ENCODE assay signal across 9 cellular contexts in genomic region chr1:173190101-173190895, GRCh38. TPM values are rescaled to one million over a fixed set of nuclear protein-coding genes. Genes with fewer than 3 reads are reported as not detected.
A peak's percentile ranks its signal among the peaks of the same experiment; 100 is the strongest.
DNase-seq lines count a peak whose midpoint lies in the region; ATAC-seq, FAIRE-seq and TF ChIP-seq lines count a peak whose summit lies in the region.
"Had no signal": no experiment of that assay in that cellular context is flagged by ENCODE, and none has a peak within 500 bp of the region (broad histone marks: within the 10 kb centered on the region; RNA-seq: fewer than 3 reads in every experiment).

No MANE protein-coding gene starts in this region.

- peaks cover 3% of the 10 kb centered on the region for H3K9me3 Mint-ChIP-seq in astrocyte (ENCODE audit: unreplicated experiment)
- H3K9me3 Mint-ChIP-seq in stimulated activated naive B cell treated with anti-CD40 and anti-IgM and Interleukin-4, amounts not matched to agents 10 μg/mL and 1 μg/mL and 100 μg/mL, for 72 hours, result peaks cover 0 to 2% of the 10 kb centered on the region in 2 donors
- H3K9me3 Mint-ChIP-seq: activated naive CD4-positive, alpha-beta T cell treated with anti-CD3 and anti-CD28 coated beads, Interleukin-2, amount 50 U/mL, for 24 hours had no signal

- FAIRE-seq in astrocyte (lab: Jason Lieb, UNC) (no peak), D721Med (lab: Jason Lieb, UNC) (no peak)

- H3K27me3 ChIP-seq in BE2C (no peaks in the 10 kb centered on the region), astrocyte (ENCODE audit: insufficient read depth, low read length) (no peaks in the 10 kb centered on the region)

- no peaks in the 10 kb centered on the region for H4K20me1 ChIP-seq in astrocyte (ENCODE audit: insufficient read depth, low read length)

- peak overlapping the region; percentile 43 for H3K27ac ChIP-seq in astrocyte (ENCODE audit: low read depth, low read length)

- no peak overlapping the region for H3K27ac Mint-ChIP-seq in astrocyte (ENCODE audit: unreplicated experiment)
- peak overlapping the region; percentile 75 for H3K27ac Mint-ChIP-seq in stimulated activated naive B cell treated with anti-CD40 and anti-IgM and Interleukin-4, amounts not matched to agents 10 μg/mL and 1 μg/mL and 100 μg/mL, for 72 hours
- H3K27ac Mint-ChIP-seq: activated naive CD4-positive, alpha-beta T cell treated with anti-CD3 and anti-CD28 coated beads, Interleukin-2, amount 50 U/mL, for 24 hours had no signal

- H3K36me3 Mint-ChIP-seq in astrocyte (ENCODE audit: low read depth, unreplicated experiment), result peaks cover 7% of the 10 kb centered on the region
- H3K36me3 Mint-ChIP-seq in stimulated activated naive B cell treated with anti-CD40 and anti-IgM and Interleukin-4, amounts not matched to agents 10 μg/mL and 1 μg/mL and 100 μg/mL, for 72 hours, result peaks cover 13 to 28% of the 10 kb centered on the region in 2 donors

- peaks cover 7% of the 10 kb centered on the region for H3K4me1 ChIP-seq in BE2C
- H3K4me1 ChIP-seq in astrocyte (ENCODE audit: insufficient read depth, low read length), result peaks cover 27% of the 10 kb centered on the region

- DNase-seq in BE2C (peak; percentile 56), KG1 (lab: John Stamatoyannopoulos, UW) (peak; percentile 62), astrocyte (ENCODE audit: low read depth) (peak; percentile 88), iPS-NIHi11 (ENCODE audit: low spot score) (peak; percentile 20), D721Med (ENCODE audit: insufficient read length, low spot score) (no peak), amniotic stem cell (lab: John Stamatoyannopoulos, UW) (no peak)
- peak; percentile 37 for DNase-seq in stimulated activated naive B cell treated with anti-CD40 and anti-IgM and Interleukin-4, amounts not matched to agents 10 μg/mL and 1 μg/mL and 100 μg/mL, for 72 hours
- no peak for DNase-seq in stimulated activated CD4-positive, alpha-beta T cell treated with anti-CD3 and anti-CD28 coated beads, Interleukin-2, amount 100 ng/mL, for 48 hours

- H3K9ac ChIP-seq in astrocyte (ENCODE audit: low read length), result peak overlapping the region; percentile 17

- no peak overlapping the region for H2AFZ ChIP-seq in astrocyte (ENCODE audit: low read depth, low read length)

- TF ChIP-seq CTCF in BE2C (IDR thresholded peaks at IDR 0.05; ENCODE audit: low read depth, low read length), result no peak
- TF ChIP-seq CTCF in astrocyte (IDR thresholded peaks at IDR 0.05; ENCODE audit: insufficient read depth, low read depth, low read length), result no peak
- no peak for TF ChIP-seq CTCF in D721Med (IDR thresholded peaks at IDR 0.05; ENCODE audit: insufficient read depth, missing control alignments)

- peaks cover 6% of the 10 kb centered on the region for H3K4me1 Mint-ChIP-seq in astrocyte (ENCODE audit: low read depth, unreplicated experiment)
- peaks cover 34 to 45% of the 10 kb centered on the region in 2 donors for H3K4me1 Mint-ChIP-seq in stimulated activated naive B cell treated with anti-CD40 and anti-IgM and Interleukin-4, amounts not matched to agents 10 μg/mL and 1 μg/mL and 100 μg/mL, for 72 hours

- no peak overlapping the region for H3K4me3 Mint-ChIP-seq in astrocyte (ENCODE audit: unreplicated experiment)
- peak overlapping the region in 1 of 2 donors; percentile 6 for H3K4me3 Mint-ChIP-seq in stimulated activated naive B cell treated with anti-CD40 and anti-IgM and Interleukin-4, amounts not matched to agents 10 μg/mL and 1 μg/mL and 100 μg/mL, for 72 hours
- H3K4me3 Mint-ChIP-seq: activated naive CD4-positive, alpha-beta T cell treated with anti-CD3 and anti-CD28 coated beads, Interleukin-2, amount 50 U/mL, for 24 hours had no signal

- H3K4me2 ChIP-seq in astrocyte (ENCODE audit: low read length), result peak overlapping the region; percentile 27

- H3K79me2 ChIP-seq in astrocyte (ENCODE audit: insufficient read depth, low read length), result no peaks in the 10 kb centered on the region

- H3K36me3 ChIP-seq in BE2C (no peaks in the 10 kb centered on the region), astrocyte (ENCODE audit: insufficient read depth, low read length) (no peaks in the 10 kb centered on the region)

- H3K27me3 Mint-ChIP-seq in astrocyte (ENCODE audit: low read depth, unreplicated experiment), result peaks cover 3% of the 10 kb centered on the region
- H3K27me3 Mint-ChIP-seq in stimulated activated naive B cell treated with anti-CD40 and anti-IgM and Interleukin-4, amounts not matched to agents 10 μg/mL and 1 μg/mL and 100 μg/mL, for 72 hours, result no peaks in the 10 kb centered on the region
- H3K27me3 Mint-ChIP-seq: activated naive CD4-positive, alpha-beta T cell treated with anti-CD3 and anti-CD28 coated beads, Interleukin-2, amount 50 U/mL, for 24 hours had no signal

- H3K4me3 ChIP-seq in BE2C (ENCODE audit: low read depth, low read length) (no peak overlapping the region), astrocyte (ENCODE audit: insufficient read depth, low read depth, low read length) (no peak overlapping the region)

- no peaks in the 10 kb centered on the region for H3K9me3 ChIP-seq in BE2C
- no peaks in the 10 kb centered on the region for H3K9me3 ChIP-seq in astrocyte (ENCODE audit: insufficient read depth, low read depth, low read length)

- peak; percentile 67 to 74 for ATAC-seq in stimulated activated naive B cell treated with anti-CD40 and anti-IgM and Interleukin-4, amounts not matched to agents 10 μg/mL and 1 μg/mL and 100 μg/mL, for 72 hours (replicated peaks)

RNA-seq across cellular contexts. Expression of gene TNFSF4, which starts 16.8 kb away (rescaled TPM):
- polyA plus RNA-seq in BE2C (2012; ENCODE audit: insufficient read depth, insufficient read length, low read depth), result 0.54 TPM
- 3.0 and 3.3 TPM in 2 replicates for total RNA-seq in astrocyte

Comparison
In these comparisons a context has a peak if more than half of its experiments do, and no peak if none do; other contexts are left out.
1. DNase-seq: peak in BE2C (single experiment), KG1 (single experiment), astrocyte (single experiment), iPS-NIHi11 (single experiment) and stimulated activated naive B cell treated with anti-CD40 and anti-IgM and Interleukin-4, amounts not matched to agents 10 μg/mL and 1 μg/mL and 100 μg/mL, for 72 hours (single experiment); none in D721Med (single experiment), stimulated activated CD4-positive, alpha-beta T cell treated with anti-CD3 and anti-CD28 coated beads, Interleukin-2, amount 100 ng/mL, for 48 hours (0 of 2) and amniotic stem cell (single experiment).